18 cellular contexts compared by ENCODE assay signal in genomic region chr3:124818398-124819150, GRCh38.
A peak's percentile ranks its signal among the peaks of the same experiment; 100 is the strongest.
DNase-seq lines count a peak whose midpoint lies in the region; ATAC-seq and TF ChIP-seq lines count a peak whose summit lies in the region.
"Had no signal": no experiment of that assay in that cellular context is flagged by ENCODE, and none has a peak within 500 bp of the region (broad histone marks: within the 10 kb centered on the region; RNA-seq: fewer than 3 reads in every experiment).

No MANE protein-coding gene starts in this region.

- H3K79me2 ChIP-seq in GM23248 (ENCODE audit: insufficient read depth): peaks cover 28% of the 10 kb centered on the region

- H3K27me3 Mint-ChIP-seq in Calu3 (ENCODE audit: unreplicated experiment): no peaks in the 10 kb centered on the region

- H2AFZ ChIP-seq in GM23248: no peak overlapping the region

- H3K9ac ChIP-seq in GM23248 (peak overlapping the region; percentile 26; the same call in 1 of the 2 replicates), skeletal muscle satellite cell (ENCODE audit: low read depth, low read length) (peak overlapping the region; percentile 49)

- 50 to 52% methylated on average over 9 to 10 of the region's 10 CpGs for WGBS in GM23248 (ENCODE audit: low coverage in 1 of 2, low lambda C conversion rate in 2 of 2, missing lambda C conversion rate in 2 of 2), 2 experiments

- intact Hi-C loops in left ventricle myocardium superior (cut with micrococcal nuclease): no loop called here
- intact Hi-C loops in Calu3 (cut with micrococcal nuclease; ENCODE audit: unreplicated experiment): no loop called here

- peaks cover 42% of the 10 kb centered on the region for H3K36me3 Mint-ChIP-seq in Calu3 (ENCODE audit: insufficient read depth, unreplicated experiment)

- peak overlapping the region; percentile 65 for H3K27ac ChIP-seq in GM23248
- peak overlapping the region; percentile 7 for H3K27ac ChIP-seq in brain microvascular endothelial cell
- H3K27ac ChIP-seq: prostate gland, thyroid gland had no signal

- in situ Hi-C loops in GM23248 (cut with MboI) (no loop called here), brain microvascular endothelial cell (cut with HindIII; ENCODE audit: low pct_ligation_motif_present, low sequenced_read_pairs) (no loop called here)

- peaks cover 54% of the 10 kb centered on the region for H3K4me1 Mint-ChIP-seq in Calu3 (ENCODE audit: low read depth, unreplicated experiment)
- H3K4me1 Mint-ChIP-seq: activated CD4-positive, alpha-beta T cell treated with anti-CD3 and anti-CD28 coated beads for 36 hours had no signal

- no peaks in the 10 kb centered on the region for H3K9me3 Mint-ChIP-seq in Calu3 (ENCODE audit: low read depth, unreplicated experiment)

- TF ChIP-seq CTCF in brain microvascular endothelial cell (IDR thresholded peaks at IDR 0.05; ENCODE audit: low read depth, low read length, missing control alignments) (no peak), Calu3 (IDR thresholded peaks at IDR 0.05; ENCODE audit: unreplicated experiment) (no peak)

- ATAC-seq in left ventricle myocardium superior (peak; percentile 55), GM21619 (IDR thresholded peaks at IDR 0.05; ENCODE audit: unreplicated experiment) (no peak)
- ATAC-seq: activated CD4-positive, alpha-beta T cell treated with anti-CD3 and anti-CD28 coated beads for 36 hours; mucosa of descending colon had no signal

- H3K4me1 ChIP-seq in GM23248 (ENCODE audit: insufficient read depth) (peaks cover 18% of the 10 kb centered on the region), skeletal muscle satellite cell (ENCODE audit: control insufficient read depth, insufficient read depth, low read length) (peaks cover 14% of the 10 kb centered on the region)

- no TSS peak for BruUV-seq in Calu3 (replicated peaks; lab: Mats Ljungman, UMichigan)

- peaks cover 23% of the 10 kb centered on the region for H3F3A ChIP-seq in GM23248 (ENCODE audit: insufficient read depth)

- H3K9me2 ChIP-seq in GM23248 (ENCODE audit: insufficient read depth): no peaks in the 10 kb centered on the region

- H3K9me3 ChIP-seq in GM23248 (ENCODE audit: low read depth) (no peaks in the 10 kb centered on the region), skeletal muscle satellite cell (replicated peaks; ENCODE audit: low read length) (no peaks in the 10 kb centered on the region)
- H3K9me3 ChIP-seq: mucosa of descending colon, prostate gland, thyroid gland had no signal

- H3K4me2 ChIP-seq in GM23248 (ENCODE audit: unreplicated experiment) (peak overlapping the region; percentile 25), skeletal muscle satellite cell (ENCODE audit: low read length) (peak overlapping the region; percentile 43)

- H3K27me3 ChIP-seq in GM23248 (replicated peaks; ENCODE audit: insufficient read depth) (no peaks in the 10 kb centered on the region), brain microvascular endothelial cell (replicated peaks) (no peaks in the 10 kb centered on the region), skeletal muscle satellite cell (ENCODE audit: control insufficient read depth, insufficient read depth, low read length) (no peaks in the 10 kb centered on the region)
- H3K27me3 ChIP-seq: thyroid gland had no signal

- no peak overlapping the region for H3K4me3 Mint-ChIP-seq in Calu3 (ENCODE audit: low read depth, unreplicated experiment)
- H3K4me3 Mint-ChIP-seq: activated CD4-positive, alpha-beta T cell treated with anti-CD3 and anti-CD28 coated beads for 36 hours had no signal

- H4K20me1 ChIP-seq in GM23248 (ENCODE audit: insufficient read depth): no peaks in the 10 kb centered on the region

- DNase-seq in GM23248 (peak; percentile 71), brain microvascular endothelial cell (no peak), left ventricle myocardium superior (no peak), NCI-H446 treated with DMSO at 0.1 percent for 48 hours (lab: John Stamatoyannopoulos, UW) (no peak), Calu3 (no peak), T-helper 9 cell (no peak)
- DNase-seq: activated CD4-positive, alpha-beta T cell treated with anti-CD3 and anti-CD28 coated beads for 36 hours; activated naive CD4-positive, alpha-beta T cell treated with anti-CD3 and anti-CD28 coated beads, Interleukin-2, amount 50 U/mL, for 16 hours; activated T-cell treated with anti-CD3 and anti-CD28 coated beads for 4 hours; caudate nucleus; kidney; mucosa of descending colon; NCI-H2171; stimulated activated CD4-positive, alpha-beta T cell treated with anti-CD3 and anti-CD28 coated beads, Interleukin-2, amount 100 ng/mL, for 24 hours; thyroid gland had no signal

- no peak overlapping the region for H3K4me3 ChIP-seq in GM23248
- H3K4me3 ChIP-seq in brain microvascular endothelial cell (ENCODE audit: low read depth, low read length): no peak overlapping the region
- H3K4me3 ChIP-seq in skeletal muscle satellite cell (ENCODE audit: low read length): no peak overlapping the region
- H3K4me3 ChIP-seq: mucosa of descending colon, prostate gland, thyroid gland had no signal

- H3K36me3 ChIP-seq in GM23248 (ENCODE audit: low read depth) (peaks cover 9% of the 10 kb centered on the region; the same call in 1 of the 2 replicates), brain microvascular endothelial cell (replicated peaks) (peaks cover 46% of the 10 kb centered on the region), skeletal muscle satellite cell (ENCODE audit: insufficient read depth, low read length) (peaks cover 64% of the 10 kb centered on the region)
- H3K36me3 ChIP-seq: prostate gland had no signal

- no peak overlapping the region for H3K27ac Mint-ChIP-seq in Calu3 (ENCODE audit: unreplicated experiment)
- H3K27ac Mint-ChIP-seq: activated CD4-positive, alpha-beta T cell treated with anti-CD3 and anti-CD28 coated beads for 36 hours had no signal

- CTCF ChIA-PET in Calu3 (lab: Charles Lee): interaction anchor here (0.8 kb wide), 1 partner anchor 27 kb away, joined by 3 read pairs; no protein-coding TSS in a partner anchor
